8 cellular contexts compared by ENCODE assay signal in the genomic region with DNA sequence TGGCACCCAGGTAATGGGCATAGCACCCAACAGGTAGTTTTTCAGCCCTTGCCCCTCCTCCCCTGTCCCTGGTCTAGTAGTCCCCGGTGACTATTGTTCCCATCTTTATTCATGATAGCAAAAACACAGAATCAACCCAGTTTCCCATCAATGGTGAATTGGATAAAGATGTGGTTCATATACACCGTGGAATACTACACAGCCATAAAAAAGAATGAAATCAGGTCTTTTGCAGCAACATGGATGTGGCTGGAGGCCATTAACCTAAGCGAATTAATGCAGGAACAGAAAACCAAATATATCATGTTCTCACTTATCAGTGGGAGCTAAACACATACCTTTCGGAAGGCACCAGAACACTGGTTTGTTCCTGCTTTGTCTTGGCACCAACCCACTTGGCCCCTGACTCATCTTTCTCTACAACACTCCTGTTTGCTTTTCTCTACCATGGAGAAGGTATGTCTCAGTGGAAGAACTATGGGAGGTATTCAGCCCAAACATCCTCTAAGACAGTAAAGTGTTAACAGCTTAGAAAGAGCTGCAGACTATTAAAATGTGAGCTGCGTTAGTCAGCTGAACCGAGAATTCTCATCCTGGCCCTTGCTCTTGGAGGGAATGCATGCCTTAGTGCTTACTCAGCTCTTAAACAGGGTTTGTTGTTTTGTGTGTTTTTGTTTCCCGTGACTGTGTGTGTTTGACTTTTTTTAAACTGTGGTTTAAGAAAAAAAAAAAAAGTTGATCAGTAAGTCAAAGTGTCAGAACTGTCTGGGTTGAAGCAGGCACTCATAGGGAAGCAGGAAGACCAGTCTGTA.
DNase-seq lines count a peak whose midpoint lies in the region; ATAC-seq and TF ChIP-seq lines count a peak whose summit lies in the region.

No MANE protein-coding gene starts in this region.

- H3K4me3 ChIP-seq in GM12865 (ENCODE audit: low read depth, low read length), result peak overlapping the region; percentile 48
- H3K4me3 ChIP-seq in PC-3 (ENCODE audit: low read length), result no peak overlapping the region
- no peak overlapping the region for H3K4me3 ChIP-seq in coronary artery
- no peak overlapping the region for H3K4me3 ChIP-seq in lower lobe of right lung
- no peak overlapping the region for H3K4me3 ChIP-seq in tibial nerve

- TF ChIP-seq CTCF in GM12865 (IDR thresholded peaks at IDR 0.05; ENCODE audit: insufficient read depth, low read depth, low read length, missing control alignments), result no peak
- TF ChIP-seq CTCF in PC-3 (conservative IDR thresholded peaks at IDR 0.05; ENCODE audit: low read depth, low read length), result no peak
- TF ChIP-seq CTCF in coronary artery (IDR thresholded peaks at IDR 0.05), result no peak
- no peak for TF ChIP-seq CTCF in lower lobe of right lung (IDR thresholded peaks at IDR 0.05)
- no peak for TF ChIP-seq CTCF in tibial nerve (IDR thresholded peaks at IDR 0.05)

- H3K4me1 ChIP-seq in PC-3 (ENCODE audit: insufficient read depth, low read length) (peaks cover 26% of the 10 kb centered on the region), lower lobe of right lung (peaks cover 43% of the 10 kb centered on the region), tibial nerve (peaks cover 0 to 41% (median 23%) of the 10 kb centered on the region in 4 donors)

- WGBS in tibial nerve, 2 donors, result 53 to 56% methylated on average over 7 of the region's 7 CpGs

- DNase-seq in GM12865 (ENCODE audit: low read depth), result peak; percentile 32
- DNase-seq in PC-3, result peak; percentile 96
- DNase-seq in coronary artery (ENCODE audit: low spot score), result peak; percentile 71
- no peak for DNase-seq in lower lobe of right lung
- DNase-seq in tibial nerve (ENCODE audit: low spot score in 2 of 2), result no peak
- no peak for DNase-seq in NCI-H1436 treated with DMSO at 0.1 percent for 48 hours (lab: John Stamatoyannopoulos, UW)
- no peak for DNase-seq in NCI-H345 treated with DMSO at 0.1 percent for 48 hours (lab: John Stamatoyannopoulos, UW; ENCODE audit: unreplicated experiment)

- peak; percentile 97 for ATAC-seq in PC-3
- ATAC-seq in lower lobe of right lung, result peak; percentile 75 to 89
- no peak for ATAC-seq in GM21737 (IDR thresholded peaks at IDR 0.05; ENCODE audit: unreplicated experiment)

- CTCF ChIA-PET in PC-3 (lab: Charles Lee), result interaction anchor here (0.6 to 1.0 kb wide), 4 partner anchors 12 to 201 kb away, joined by 3 to 10 read pairs (median 4); no protein-coding TSS in a partner anchor

- no peaks in the 10 kb centered on the region for H4K20me1 ChIP-seq in PC-3 (ENCODE audit: low read length)

- peak overlapping the region; percentile 92 for H3K27ac ChIP-seq in PC-3 (ENCODE audit: low read length)
- peak overlapping the region; percentile 60 to 75 for H3K27ac ChIP-seq in coronary artery
- H3K27ac ChIP-seq in lower lobe of right lung, result peak overlapping the region; percentile 65
- H3K27ac ChIP-seq in tibial nerve, result peak overlapping the region; percentile 2 to 64 (median 40)

- H3K9ac ChIP-seq in PC-3 (ENCODE audit: low read length), result peak overlapping the region; percentile 71

- no peaks in the 10 kb centered on the region for H3K9me3 ChIP-seq in PC-3 (ENCODE audit: low read length)
- no peaks in the 10 kb centered on the region for H3K9me3 ChIP-seq in lower lobe of right lung
- no peaks in the 10 kb centered on the region for H3K9me3 ChIP-seq in tibial nerve

- H3F3A ChIP-seq in PC-3 (ENCODE audit: low read length, unreplicated experiment), result no peaks in the 10 kb centered on the region

- H3K79me2 ChIP-seq in PC-3 (ENCODE audit: low read length), result no peaks in the 10 kb centered on the region

- H3K9me2 ChIP-seq in PC-3 (replicated peaks; ENCODE audit: low read length), result no peaks in the 10 kb centered on the region

- intact Hi-C loops in PC-3 (cut with micrococcal nuclease) (loop anchor here (1.0 to 5.0 kb wide), 5 partner anchors 37 to 315 kb away; a partner anchor contains a TSS), lower lobe of right lung (cut with DNase I) (no loop called here)

- H3K4me2 ChIP-seq in PC-3 (ENCODE audit: low read length), result peak overlapping the region; percentile 56

- H3K27me3 ChIP-seq in PC-3 (ENCODE audit: low read length), result no peaks in the 10 kb centered on the region
- H3K27me3 ChIP-seq in lower lobe of right lung (ENCODE audit: low read depth), result no peaks in the 10 kb centered on the region
- H3K27me3 ChIP-seq in tibial nerve, result no peaks in the 10 kb centered on the region

- TF ChIP-seq POLR2A in tibial nerve (IDR thresholded peaks at IDR 0.05), result no peak

- BruUV-seq in PC-3 (replicated peaks; lab: Mats Ljungman, UMichigan), result no TSS peak

- no peak overlapping the region for H2AFZ ChIP-seq in PC-3 (ENCODE audit: low read length)

- peak; percentile 22 to 84 for TF ChIP-seq EP300 in tibial nerve (IDR thresholded peaks at IDR 0.05)

- H3K36me3 ChIP-seq in PC-3 (ENCODE audit: low read depth, low read length) (no peaks in the 10 kb centered on the region), lower lobe of right lung (no peaks in the 10 kb centered on the region), tibial nerve (no peaks in the 10 kb centered on the region)

- POLR2A ChIA-PET in PC-3 (lab: Charles Lee; ENCODE audit: unreplicated experiment), result interaction anchor here (0.7 to 1.4 kb wide), 7 partner anchors 32 to 314 kb away, joined by 3 to 10 read pairs (median 5); no protein-coding TSS in a partner anchor

Comparison
In these comparisons a context has a peak if more than half of its experiments do, and no peak if none do; other contexts are left out.
1. DNase-seq: peak in GM12865 (single experiment), PC-3 (single experiment) and coronary artery (single experiment); none in lower lobe of right lung (single experiment), tibial nerve (0 of 2), NCI-H1436 treated with DMSO at 0.1 percent for 48 hours (single experiment) and NCI-H345 treated with DMSO at 0.1 percent for 48 hours (single experiment).
2. H3K27ac ChIP-seq: peak in every context shown above with its lines; median percentile 92 in PC-3; 68 in coronary artery; 65 in lower lobe of right lung; 40 in tibial nerve.